1 cellular context compared by ENCODE assay signal in genomic region chr7:50706469-50706937, GRCh38.
TF ChIP-seq lines count a peak whose summit lies in the region.

No MANE protein-coding gene starts in this region.

TF ChIP-seq in A549, 52 proteins besides CTCF, POLR2A, EP300 and RAD21 (continued from another document):
- TF ChIP-seq PBX3 (IDR thresholded peaks at IDR 0.05) (no peak), CHD4 (IDR thresholded peaks at IDR 0.05; ENCODE audit: borderline replicate concordance) (no peak), ZSCAN20 (CRISPR knock-in tag; IDR thresholded peaks at IDR 0.05) (no peak), GATA3 (IDR thresholded peaks at IDR 0.05; ENCODE audit: borderline replicate concordance) (no peak)
